Comparison of ENCODE assay signal across 35 cellular contexts in the genomic region with DNA sequence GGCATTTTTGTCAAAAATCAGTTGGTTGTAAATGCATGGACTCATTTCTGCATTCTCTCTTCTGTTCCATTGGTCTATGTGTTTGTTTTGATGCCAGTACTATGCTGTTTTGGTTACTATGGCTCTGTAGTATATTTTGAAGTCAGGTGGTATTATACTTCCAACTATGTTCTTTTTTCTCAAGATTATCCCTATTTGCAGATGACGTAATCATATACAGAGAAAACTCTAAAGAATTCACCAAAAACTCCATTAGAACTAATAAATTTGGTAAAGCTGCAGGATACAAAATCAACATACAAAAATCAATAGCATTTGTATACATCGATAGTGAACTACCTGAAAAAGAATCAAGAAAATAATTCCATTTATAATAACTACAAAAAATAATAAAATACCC.
"Had no signal": no experiment of that assay in that cellular context is flagged by ENCODE, and none has a peak within 500 bp of the region (broad histone marks: within the 10 kb centered on the region; RNA-seq: fewer than 3 reads in every experiment).

No MANE protein-coding gene starts in this region.

- H3K27me3 ChIP-seq: MG63 had no signal

- H3K9me3 ChIP-seq: MG63 had no signal

- H3K4me3 ChIP-seq: MG63 had no signal

- DNase-seq: Karpas-422, Kasumi-1, MG63, MM.1S, MV-4-11, NCI-H1048, NCI-H1092, NCI-H1092 treated with DMSO at 0.1 percent for 48 hours, NCI-H1105, NCI-H1105 treated with DMSO at 0.1 percent for 48 hours, NCI-H1417, NCI-H1417 treated with DMSO at 0.1 percent for 48 hours, NCI-H1436, NCI-H1436 treated with DMSO at 0.1 percent for 48 hours, NCI-H146, NCI-H1694, NCI-H1694 treated with DMSO at 0.1 percent for 48 hours, NCI-H187, NCI-H187 treated with DMSO at 0.1 percent for 48 hours, NCI-H1930, NCI-H2029, NCI-H2029 treated with DMSO at 0.1 percent for 48 hours, NCI-H2081, NCI-H2081 treated with DMSO at 0.1 percent for 48 hours, NCI-H2107, NCI-H2171, NCI-H2171 treated with DMSO at 0.1 percent for 48 hours, NCI-H2227 treated with DMSO at 0.1 percent for 48 hours, NCI-H226, NCI-H345, NCI-H446, NCI-H446 treated with DMSO at 0.1 percent for 48 hours, NCI-H510A, NCI-H510A treated with DMSO at 0.1 percent for 48 hours, NCI-H524 had no signal

- H3K36me3 ChIP-seq: MG63 had no signal
